In genomic region chr10:93069245-93069561, GRCh38 we compare ENCODE assay signal across 29 cellular contexts. TPM values are rescaled to one million over a fixed set of nuclear protein-coding genes. Genes with fewer than 3 reads are reported as not detected.
"Had no signal": no experiment of that assay in that cellular context is flagged by ENCODE, and none has a peak within 500 bp of the region (broad histone marks: within the 10 kb centered on the region; RNA-seq: fewer than 3 reads in every experiment).

No MANE protein-coding gene starts in this region.

- FAIRE-seq: astrocyte, TTC549 had no signal

- H3K4me3 Mint-ChIP-seq: activated CD4-positive, alpha-beta memory T cell treated with anti-CD3 and anti-CD28 coated beads, Interleukin-2, amount 10 ng/mL, durations not matched to agents 7 days and 5 days; activated CD4-positive, alpha-beta T cell treated with anti-CD3 and anti-CD28 coated beads for 36 hours; activated naive CD4-positive, alpha-beta T cell treated with anti-CD3 and anti-CD28 coated beads for 36 hours; activated naive CD8-positive, alpha-beta T cell; activated T-helper 17 cell treated with anti-CD3 and anti-CD28 coated beads, Interleukin-2, amount 50 U/mL, for 72 hours; central memory CD8-positive, alpha-beta T cell; T-cell had no signal

- H3K9me3 Mint-ChIP-seq: activated CD4-positive, alpha-beta memory T cell treated with anti-CD3 and anti-CD28 coated beads, Interleukin-2, amount 10 ng/mL, durations not matched to agents 7 days and 5 days; activated naive CD4-positive, alpha-beta T cell treated with anti-CD3 and anti-CD28 coated beads for 36 hours; activated T-helper 17 cell treated with anti-CD3 and anti-CD28 coated beads, Interleukin-2, amount 50 U/mL, for 72 hours; central memory CD8-positive, alpha-beta T cell; T-cell had no signal

- H3K4me3 ChIP-seq: SK-N-MC had no signal

- DNase-seq: activated CD4-positive, alpha-beta memory T cell treated with anti-CD3 and anti-CD28 coated beads, Interleukin-2, amount 10 ng/mL, durations not matched to agents 7 days and 5 days; activated CD4-positive, alpha-beta T cell treated with anti-CD3 and anti-CD28 coated beads, Interleukin-2, amount 50 U/mL, for 1 hour; activated gamma-delta T cell; activated naive CD4-positive, alpha-beta T cell treated with anti-CD3 and anti-CD28 coated beads for 36 hours; activated T-cell treated with anti-CD3 and anti-CD28 coated beads for 4 hours; NCI-H1092; NCI-H1417; NCI-H2029; NCI-H2107; NCI-H2171 treated with DMSO at 0.1 percent for 48 hours; NCI-H510A; NCI-H526 treated with DMSO at 0.1 percent for 48 hours; OCI-M1; T-cell; T1000 had no signal

- ATAC-seq: activated CD4-positive, alpha-beta T cell treated with anti-CD3 and anti-CD28 coated beads for 36 hours; activated T-helper 17 cell treated with anti-CD3 and anti-CD28 coated beads, Interleukin-2, amount 50 U/mL, for 72 hours; Panc1; T-cell had no signal

- H3K27ac ChIP-seq: SK-N-MC, VCaP had no signal

- H3K36me3 Mint-ChIP-seq: activated naive CD8-positive, alpha-beta T cell; brain; T-cell had no signal

- H3K27ac Mint-ChIP-seq: activated CD4-positive, alpha-beta T cell treated with anti-CD3 and anti-CD28 coated beads for 36 hours; activated naive CD4-positive, alpha-beta T cell treated with anti-CD3 and anti-CD28 coated beads for 36 hours; activated naive CD8-positive, alpha-beta T cell; activated T-helper 17 cell treated with anti-CD3 and anti-CD28 coated beads, Interleukin-2, amount 50 U/mL, for 72 hours; T-cell had no signal

RNA-seq across cellular contexts. Expression of gene CYP26A1, which starts 4.5 kb away (rescaled TPM):
- total RNA-seq: activated CD4-positive, alpha-beta memory T cell treated with anti-CD3 and anti-CD28 coated beads, Interleukin-2, amount 10 ng/mL, durations not matched to agents 7 days and 5 days; activated CD4-positive, alpha-beta T cell treated with anti-CD3 and anti-CD28 coated beads for 36 hours; activated CD8-positive, alpha-beta memory T cell treated with anti-CD3 and anti-CD28 coated beads for 36 hours; activated naive CD4-positive, alpha-beta T cell treated with anti-CD3 and anti-CD28 coated beads for 36 hours; M059J; Right ventricle myocardium inferior; T-cell had no signal

RNA-seq across cellular contexts. Expression of gene CYP26C1, which starts 8.6 kb away (rescaled TPM):
- total RNA-seq: activated CD4-positive, alpha-beta memory T cell treated with anti-CD3 and anti-CD28 coated beads, Interleukin-2, amount 10 ng/mL, durations not matched to agents 7 days and 5 days; activated naive CD4-positive, alpha-beta T cell treated with anti-CD3 and anti-CD28 coated beads for 36 hours; activated T-helper 17 cell treated with anti-CD3 and anti-CD28 coated beads, Interleukin-2, amount 50 U/mL, for 72 hours; astrocyte; LHCN-M2; M059J had no signal
